In the genomic region with DNA sequence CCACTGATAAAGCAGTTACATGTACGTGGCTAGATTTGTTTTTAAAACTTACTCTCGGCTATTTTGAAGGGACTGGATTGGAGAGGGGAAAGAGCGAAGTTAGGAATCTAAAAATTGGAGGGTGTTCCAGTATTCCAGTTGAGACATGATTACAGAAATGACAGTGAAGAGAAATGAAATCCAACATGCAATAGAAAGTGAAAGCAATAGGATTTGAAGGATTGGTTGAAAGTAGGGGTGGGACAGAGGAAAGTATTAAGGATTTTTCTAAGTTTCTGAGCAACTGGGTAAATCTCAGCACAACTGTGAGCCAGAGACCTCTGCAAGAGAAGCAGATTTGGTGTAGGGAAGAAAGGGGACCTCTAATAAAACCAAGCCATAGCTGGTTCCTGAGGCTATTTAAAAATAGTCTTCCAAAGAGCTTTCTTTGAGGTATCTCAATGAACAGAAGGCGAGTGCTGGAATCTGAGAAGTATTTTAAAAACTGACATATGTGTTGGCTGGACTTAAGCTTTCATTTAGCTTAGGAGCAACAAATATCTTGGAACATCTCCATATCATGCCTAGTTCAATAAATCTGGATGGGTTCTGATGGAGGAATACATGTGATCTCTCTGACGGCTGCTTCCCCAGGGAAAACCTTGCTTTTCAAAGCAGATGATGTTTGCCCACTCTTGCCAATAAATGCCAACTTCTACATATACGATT, we compare ENCODE assay signal across 14 cellular contexts.
DNase-seq lines count a peak whose midpoint lies in the region; ATAC-seq and TF ChIP-seq lines count a peak whose summit lies in the region.
"Had no signal": no experiment of that assay in that cellular context is flagged by ENCODE, and none has a peak within 500 bp of the region (broad histone marks: within the 10 kb centered on the region; RNA-seq: fewer than 3 reads in every experiment).

No MANE protein-coding gene starts in this region.

- no peaks in the 10 kb centered on the region for H3K27me3 ChIP-seq in esophagus (ENCODE audit: control insufficient read depth in 1 of 2, insufficient read depth in 2 of 2, low read length in 2 of 2)
- no peaks in the 10 kb centered on the region for H3K27me3 ChIP-seq in mesenchymal stem cell (ENCODE audit: control insufficient read depth in 1 of 2, insufficient read depth in 1 of 2, low read length in 2 of 2)
- no peaks in the 10 kb centered on the region for H3K27me3 ChIP-seq in CD4-positive, alpha-beta T cell (ENCODE audit: control insufficient read depth, insufficient read depth, low read length)
- H3K27me3 ChIP-seq: SJSA1 had no signal

- no peak overlapping the region for H2BK12ac ChIP-seq in mesenchymal stem cell (ENCODE audit: low read length in 2 of 2)

- H2BK15ac ChIP-seq in mesenchymal stem cell (ENCODE audit: low read depth, poor library complexity, severe bottlenecking), result no peak overlapping the region

- no peak overlapping the region for H4K91ac ChIP-seq in mesenchymal stem cell (ENCODE audit: low read length)

- DNase-seq in OCI-M1 (lab: John Stamatoyannopoulos, UW) (peak; percentile 43), mesenchymal stem cell (no peak), CD14-positive monocyte (ENCODE audit: low spot score) (no peak)
- DNase-seq in CD4-positive, alpha-beta T cell, result no peak
- DNase-seq: activated CD4-positive, alpha-beta T cell treated with anti-CD3 and anti-CD28 coated beads for 36 hours; NCI-H524 treated with DMSO at 0.1 percent for 48 hours; stimulated activated CD4-positive, alpha-beta T cell treated with anti-CD3 and anti-CD28 coated beads, Interleukin-15, amount 100 ng/mL, for 24 hours; stimulated activated naive CD8-positive, alpha-beta T cell treated with anti-CD3 and anti-CD28 coated beads, Interleukin-15, amount 100 ng/mL, for 72 hours had no signal

- H2AFZ ChIP-seq in mesenchymal stem cell (ENCODE audit: low read depth, low read length), result no peak overlapping the region

- no peak overlapping the region for H2BK120ac ChIP-seq in mesenchymal stem cell (ENCODE audit: low read depth, low read length)

- no peak overlapping the region for H3K14ac ChIP-seq in mesenchymal stem cell (ENCODE audit: low read length in 2 of 2)

- no peak overlapping the region for H3K18ac ChIP-seq in mesenchymal stem cell (ENCODE audit: low read depth in 1 of 2, low read length in 2 of 2)

- peak overlapping the region in 1 of 2 donors; percentile 31 for H3K4me3 ChIP-seq in esophagus (ENCODE audit: low read depth in 1 of 2, low read length in 2 of 2)
- peak overlapping the region in 1 of 2 experiments; percentile 75 for H3K4me3 ChIP-seq in mesenchymal stem cell (ENCODE audit: insufficient read depth in 1 of 2, low read depth in 1 of 2, low read length in 2 of 2)
- H3K4me3 ChIP-seq: SJSA1 had no signal

- no peak for ATAC-seq in GM19328 (IDR thresholded peaks at IDR 0.05; ENCODE audit: unreplicated experiment)
- ATAC-seq in HG03457 (IDR thresholded peaks at IDR 0.05; ENCODE audit: unreplicated experiment), result no peak
- ATAC-seq in CD4-positive, alpha-beta T cell (ENCODE audit: poor library complexity), result no peak
- ATAC-seq: activated CD4-positive, alpha-beta T cell treated with anti-CD3 and anti-CD28 coated beads for 36 hours; stimulated activated naive CD8-positive, alpha-beta T cell treated with anti-CD3 and anti-CD28 coated beads, Interleukin-15, amount 100 ng/mL, for 72 hours had no signal

- H3K4me1 Mint-ChIP-seq in CD4-positive, alpha-beta T cell (ENCODE audit: low read depth), result no peaks in the 10 kb centered on the region
- H3K4me1 Mint-ChIP-seq in CD14-positive monocyte, result peaks cover 4% of the 10 kb centered on the region
- H3K4me1 Mint-ChIP-seq: activated CD4-positive, alpha-beta T cell treated with anti-CD3 and anti-CD28 coated beads for 36 hours; activated naive CD4-positive, alpha-beta T cell treated with anti-CD3 and anti-CD28 coated beads, Interleukin-2, amount 50 U/mL, for 24 hours; stimulated activated naive CD8-positive, alpha-beta T cell treated with anti-CD3 and anti-CD28 coated beads, Interleukin-15, amount 100 ng/mL, for 72 hours had no signal

- POLR2A ChIA-PET in CD4-positive, alpha-beta T cell (lab: Charles Lee), result no interaction called here

- H3K36me3 ChIP-seq in esophagus (ENCODE audit: control insufficient read depth in 2 of 2, insufficient read depth in 2 of 2, low read length in 1 of 2) (no peaks in the 10 kb centered on the region), mesenchymal stem cell (ENCODE audit: control insufficient read depth in 1 of 2, insufficient read depth in 2 of 2, low read depth in 1 of 2, low read length in 2 of 2) (no peaks in the 10 kb centered on the region)
- H3K36me3 ChIP-seq: SJSA1 had no signal

- CTCF ChIA-PET in CD4-positive, alpha-beta T cell (lab: Charles Lee), result no interaction called here

- no peaks in the 10 kb centered on the region for H3K27me3 Mint-ChIP-seq in CD4-positive, alpha-beta T cell
- H3K27me3 Mint-ChIP-seq in CD14-positive monocyte (ENCODE audit: low read depth in 3 of 3), result peaks cover 0 to 2% (median 0%) of the 10 kb centered on the region in 3 donors
- H3K27me3 Mint-ChIP-seq: activated naive CD4-positive, alpha-beta T cell treated with anti-CD3 and anti-CD28 coated beads, Interleukin-2, amount 50 U/mL, for 24 hours; stimulated activated naive CD8-positive, alpha-beta T cell treated with anti-CD3 and anti-CD28 coated beads, Interleukin-15, amount 100 ng/mL, for 72 hours had no signal

- H3K4me1 ChIP-seq in esophagus (ENCODE audit: control insufficient read depth in 2 of 2, insufficient read depth in 2 of 2, low read length in 1 of 2) (peaks cover 0 to 6% of the 10 kb centered on the region in 2 donors), mesenchymal stem cell (ENCODE audit: control insufficient read depth, insufficient read depth, low read depth, low read length) (peaks cover under 1% of the 10 kb centered on the region)
- H3K4me1 ChIP-seq: SJSA1 had no signal

- no peaks in the 10 kb centered on the region for H3K9me3 ChIP-seq in esophagus (ENCODE audit: control insufficient read depth in 2 of 2, insufficient read depth in 1 of 2, low read depth in 1 of 2, low read length in 1 of 2)
- no peaks in the 10 kb centered on the region for H3K9me3 ChIP-seq in mesenchymal stem cell (ENCODE audit: control insufficient read depth, low read length)
- H3K9me3 ChIP-seq in CD4-positive, alpha-beta T cell (ENCODE audit: control insufficient read depth, low read length), result no peaks in the 10 kb centered on the region
- H3K9me3 ChIP-seq: SJSA1 had no signal

- no peaks in the 10 kb centered on the region for H3K79me1 ChIP-seq in mesenchymal stem cell (replicated peaks; ENCODE audit: low read length, poor library complexity, severe bottlenecking)

- no peak overlapping the region for H4K8ac ChIP-seq in mesenchymal stem cell (ENCODE audit: low read length)

- H3K4me2 ChIP-seq in mesenchymal stem cell (ENCODE audit: low read length, poor library complexity, severe bottlenecking), result no peak overlapping the region

- H2BK5ac ChIP-seq in mesenchymal stem cell (ENCODE audit: low read depth, low read length, poor library complexity, severe bottlenecking), result no peak overlapping the region

- H3K27ac ChIP-seq in esophagus (ENCODE audit: low read depth in 2 of 2, low read length in 1 of 2) (peak overlapping the region; percentile 64 to 65), mesenchymal stem cell (ENCODE audit: low read length, poor library complexity, severe bottlenecking) (no peak overlapping the region), temporal lobe (ENCODE audit: low read depth, low read length) (peak overlapping the region; percentile 71)
- H3K27ac ChIP-seq in CD4-positive, alpha-beta T cell (ENCODE audit: low read depth, low read length), result no peak overlapping the region
- H3K27ac ChIP-seq: SJSA1 had no signal

- no peak for TF ChIP-seq CTCF in CD4-positive, alpha-beta T cell (IDR thresholded peaks at IDR 0.05)
- TF ChIP-seq CTCF in CD14-positive monocyte (IDR thresholded peaks at IDR 0.05), result no peak

- intact Hi-C loops in CD4-positive, alpha-beta T cell (cut with DNase I, micrococcal nuclease), result no loop called here
- intact Hi-C loops in CD14-positive monocyte (cut with micrococcal nuclease), result no loop called here

- H3K23ac ChIP-seq in mesenchymal stem cell (ENCODE audit: low read length in 2 of 2), result no peak overlapping the region

- no peak overlapping the region for H3K4ac ChIP-seq in mesenchymal stem cell (ENCODE audit: low read depth in 1 of 2, low read length in 2 of 2)

- no peak overlapping the region for H3K27ac Mint-ChIP-seq in CD4-positive, alpha-beta T cell
- H3K27ac Mint-ChIP-seq in CD14-positive monocyte, result no peak overlapping the region
- H3K27ac Mint-ChIP-seq: activated CD4-positive, alpha-beta T cell treated with anti-CD3 and anti-CD28 coated beads for 36 hours; activated naive CD4-positive, alpha-beta T cell treated with anti-CD3 and anti-CD28 coated beads, Interleukin-2, amount 50 U/mL, for 24 hours; stimulated activated naive CD8-positive, alpha-beta T cell treated with anti-CD3 and anti-CD28 coated beads, Interleukin-15, amount 100 ng/mL, for 72 hours had no signal

- no peak overlapping the region for H3K4me3 Mint-ChIP-seq in CD4-positive, alpha-beta T cell
- no peak overlapping the region for H3K4me3 Mint-ChIP-seq in CD14-positive monocyte
- H3K4me3 Mint-ChIP-seq: activated CD4-positive, alpha-beta T cell treated with anti-CD3 and anti-CD28 coated beads for 36 hours; activated naive CD4-positive, alpha-beta T cell treated with anti-CD3 and anti-CD28 coated beads, Interleukin-2, amount 50 U/mL, for 24 hours; stimulated activated naive CD8-positive, alpha-beta T cell treated with anti-CD3 and anti-CD28 coated beads, Interleukin-15, amount 100 ng/mL, for 72 hours had no signal

- no peaks in the 10 kb centered on the region for H3K36me3 Mint-ChIP-seq in CD4-positive, alpha-beta T cell (ENCODE audit: low read depth)
- H3K36me3 Mint-ChIP-seq in CD14-positive monocyte, result peaks cover 0 to 4% of the 10 kb centered on the region in 2 donors
- H3K36me3 Mint-ChIP-seq: activated naive CD4-positive, alpha-beta T cell treated with anti-CD3 and anti-CD28 coated beads, Interleukin-2, amount 50 U/mL, for 24 hours had no signal

- 26 to 30% methylated on average over 6 of the region's 6 CpGs for WGBS in esophagus, 2 donors
- WGBS in mesenchymal stem cell, result 92% methylated on average over 5 of the region's 6 CpGs

- H3K9me3 Mint-ChIP-seq in CD4-positive, alpha-beta T cell, result no peaks in the 10 kb centered on the region
- peaks cover 0 to 6% (median 0%) of the 10 kb centered on the region in 7 donors for H3K9me3 Mint-ChIP-seq in CD14-positive monocyte
- H3K9me3 Mint-ChIP-seq: activated naive CD4-positive, alpha-beta T cell treated with anti-CD3 and anti-CD28 coated beads, Interleukin-2, amount 50 U/mL, for 24 hours; stimulated activated naive CD8-positive, alpha-beta T cell treated with anti-CD3 and anti-CD28 coated beads, Interleukin-15, amount 100 ng/mL, for 72 hours had no signal

- no peak overlapping the region for H2AK5ac ChIP-seq in mesenchymal stem cell (ENCODE audit: low read length, severe bottlenecking)

- peak overlapping the region; percentile 77 for H3K9ac ChIP-seq in mesenchymal stem cell (ENCODE audit: low read length)

Comparison
In these comparisons a context has a peak if more than half of its experiments do, and no peak if none do; other contexts are left out.
1. H3K27ac ChIP-seq: peak in esophagus (2 of 2) and temporal lobe (single experiment); none in mesenchymal stem cell (single experiment) and CD4-positive, alpha-beta T cell (single experiment).